Comparison of ENCODE assay signal across 9 cellular contexts in the genomic region with DNA sequence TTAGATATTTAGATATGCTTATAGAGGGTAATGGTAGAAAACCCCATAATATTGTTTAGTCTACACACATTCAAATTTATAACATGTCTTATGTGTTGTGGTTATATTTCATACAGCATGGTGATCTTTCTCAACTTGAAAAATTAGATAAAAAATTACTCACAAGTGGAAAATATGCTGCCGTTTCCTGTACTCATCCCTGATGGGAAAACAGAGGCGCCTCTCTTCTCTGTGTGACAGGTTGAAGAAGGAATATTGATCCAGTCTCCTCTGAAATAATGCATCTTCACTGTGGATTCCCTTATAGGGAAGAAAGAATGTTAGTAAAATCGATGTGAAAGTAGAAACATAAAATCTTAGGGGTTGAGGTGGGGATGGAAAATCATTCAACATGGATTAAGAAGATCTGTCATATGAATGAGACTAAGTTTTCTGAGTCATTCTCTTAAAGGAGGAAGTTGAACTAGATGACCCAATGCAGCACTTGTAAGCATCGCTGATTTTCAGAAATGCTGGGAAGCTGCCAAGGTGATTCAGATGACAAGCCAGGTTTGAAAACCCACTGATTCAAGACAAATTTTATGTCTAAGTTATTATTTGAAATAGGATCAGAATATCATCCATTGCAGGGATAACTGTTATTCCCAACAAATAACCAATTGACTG.
DNase-seq lines count a peak whose midpoint lies in the region; ATAC-seq and TF ChIP-seq lines count a peak whose summit lies in the region.
"Had no signal": no experiment of that assay in that cellular context is flagged by ENCODE, and none has a peak within 500 bp of the region (broad histone marks: within the 10 kb centered on the region; RNA-seq: fewer than 3 reads in every experiment).

No MANE protein-coding gene starts in this region.

- no peak overlapping the region for H3K18ac ChIP-seq in H9 (ENCODE audit: insufficient read length, low read depth, low read length)

- H3K9me3 Mint-ChIP-seq in GM23338 (peaks cover 10% of the 10 kb centered on the region; the same call in 2 of the 3 replicates), H9 (peaks cover 4 to 6% of the 10 kb centered on the region in 2 experiments; a peak in 4 of 5 replicates)

- H3K4me3 Mint-ChIP-seq in GM23338: no peak overlapping the region
- no peak overlapping the region for H3K4me3 Mint-ChIP-seq in H9
- H3K4me3 Mint-ChIP-seq: stimulated activated naive CD8-positive, alpha-beta T cell treated with anti-CD3 and anti-CD28 coated beads, Interleukin-15, Interleukin-2, amounts not matched to agents 100 ng/mL and 50 ng/mL, for 24 hours had no signal

- H3K27ac ChIP-seq in AG04450 (ENCODE audit: low read depth, low read length) (no peak overlapping the region), GM23338 (ENCODE audit: low read depth) (no peak overlapping the region), H9 (ENCODE audit: insufficient read length, low read depth, low read length) (no peak overlapping the region)

- H3K4me1 ChIP-seq in GM23338 (ENCODE audit: insufficient read depth): peaks cover 23% of the 10 kb centered on the region
- H3K4me1 ChIP-seq in H9 (ENCODE audit: insufficient read depth, low read length): no peaks in the 10 kb centered on the region

- H2BK120ac ChIP-seq in H9 (ENCODE audit: low read depth, low read length, poor library complexity, severe bottlenecking): no peak overlapping the region

- POLR2A ChIA-PET in AG04450 (lab: Yijun Ruan, JAX): no interaction called here

- H3K4ac ChIP-seq in H9 (ENCODE audit: low read depth, low read length): no peak overlapping the region

- no peak overlapping the region for H3K56ac ChIP-seq in H9 (ENCODE audit: insufficient read length, low read depth, low read length)

- H2BK12ac ChIP-seq in H9 (ENCODE audit: insufficient read length, low read depth, low read length): no peak overlapping the region

- H3K36me3 Mint-ChIP-seq in GM23338 (ENCODE audit: low read depth): peaks cover 16% of the 10 kb centered on the region
- peaks cover 0 to 11% (median 4%) of the 10 kb centered on the region in 3 experiments; a peak in 5 of 7 replicates for H3K36me3 Mint-ChIP-seq in H9 (ENCODE audit: insufficient read depth in 1 of 3, low read depth in 3 of 3)

- H3K4me1 Mint-ChIP-seq in GM23338 (peaks cover 34% of the 10 kb centered on the region), H9 (peaks cover 42 to 46% of the 10 kb centered on the region in 2 experiments)

- H3K23ac ChIP-seq in H9 (ENCODE audit: insufficient read length, low read depth, low read length): no peak overlapping the region

- H4K20me1 ChIP-seq in GM23338 (replicated peaks; ENCODE audit: insufficient read depth) (no peaks in the 10 kb centered on the region), H9 (ENCODE audit: control insufficient read depth, insufficient read depth, insufficient read length) (no peaks in the 10 kb centered on the region)

- ATAC-seq in GM23338: no peak
- ATAC-seq in Right ventricle myocardium inferior: no peak

- no peak for TF ChIP-seq CTCF in AG04450 (IDR thresholded peaks at IDR 0.05; ENCODE audit: low read depth, low read length)
- no peak for TF ChIP-seq CTCF in GM23338 (conservative IDR thresholded peaks at IDR 0.05; ENCODE audit: low read depth in 2 of 2)
- TF ChIP-seq CTCF in epithelial cell of esophagus (IDR thresholded peaks at IDR 0.05; ENCODE audit: insufficient read depth, low read depth, low read length, missing control alignments): no peak
- no peak for TF ChIP-seq CTCF in H9 (conservative IDR thresholded peaks at IDR 0.05)

- no CpG with 5 or more reads among the region's 4 CpGs for WGBS in H9 (ENCODE audit: extremely low coverage, insufficient read length, low lambda C conversion rate)

- H3K36me3 ChIP-seq in GM23338 (ENCODE audit: insufficient read depth): no peaks in the 10 kb centered on the region

- H3K27me3 ChIP-seq in AG04450 (ENCODE audit: control insufficient read depth, insufficient read depth, low read length): no peaks in the 10 kb centered on the region
- H3K27me3 ChIP-seq in GM23338 (ENCODE audit: insufficient read depth): no peaks in the 10 kb centered on the region
- no peaks in the 10 kb centered on the region for H3K27me3 ChIP-seq in H9 (ENCODE audit: insufficient read depth, low read length)

- H3K27ac Mint-ChIP-seq in GM23338 (0 out of 2 replicates have a peak overlapping the region, but pooled peaks have one; percentile 27), H9 (peak overlapping the region in 1 of 3 experiments; percentile 69; a peak in 1 of 7 replicates)
- H3K27ac Mint-ChIP-seq: stimulated activated naive CD8-positive, alpha-beta T cell treated with anti-CD3 and anti-CD28 coated beads, Interleukin-15, Interleukin-2, amounts not matched to agents 100 ng/mL and 50 ng/mL, for 24 hours had no signal

- H3F3A ChIP-seq in GM23338 (replicated peaks; ENCODE audit: low read depth): peaks cover 5% of the 10 kb centered on the region; the same call in 1 of the 2 replicates

- H3K9ac ChIP-seq in H9 (ENCODE audit: extremely low read depth, insufficient read length, low read length): no peak overlapping the region

- no peaks in the 10 kb centered on the region for H3K9me3 ChIP-seq in AG04450 (ENCODE audit: control insufficient read depth, insufficient read depth, low read length)
- H3K9me3 ChIP-seq in H9 (ENCODE audit: control insufficient read depth, low read depth, low read length): no peaks in the 10 kb centered on the region

- no peak overlapping the region for H3K4me3 ChIP-seq in AG04450 (ENCODE audit: low read depth, low read length)
- H3K4me3 ChIP-seq in GM23338: no peak overlapping the region
- no peak overlapping the region for H3K4me3 ChIP-seq in epithelial cell of esophagus (ENCODE audit: low read length)

- H4K5ac ChIP-seq in H9 (ENCODE audit: insufficient read length, low read depth, low read length): no peak overlapping the region

- H3K9me2 ChIP-seq in GM23338 (ENCODE audit: insufficient read depth): no peaks in the 10 kb centered on the region

- no peak overlapping the region for H2BK20ac ChIP-seq in H9 (ENCODE audit: low read depth, low read length, poor library complexity, severe bottlenecking)

- no peak overlapping the region for H4K8ac ChIP-seq in H9 (replicated peaks; ENCODE audit: insufficient read length, low read depth, low read length)

- H4K91ac ChIP-seq in H9 (ENCODE audit: insufficient read length, low read depth, low read length): no peak overlapping the region

- peak; percentile 48 for DNase-seq in AG04450 (ENCODE audit: low read depth, low spot score)
- DNase-seq in GM23338 (ENCODE audit: low spot score): no peak
- peak; percentile 61 for DNase-seq in NCI-H226
- DNase-seq in epithelial cell of esophagus (ENCODE audit: low read depth): peak; percentile 97
- no peak for DNase-seq in H9
- no peak for DNase-seq in DMS79 (lab: John Stamatoyannopoulos, UW)
- no peak for DNase-seq in COLO668 (lab: John Stamatoyannopoulos, UW; ENCODE audit: unreplicated experiment)
- DNase-seq in Right ventricle myocardium inferior (ENCODE audit: missing footprints): no peak

- H3T11ph ChIP-seq in H9 (ENCODE audit: low read length): no peak overlapping the region

- CTCF ChIA-PET in AG04450 (lab: Charles Lee): no interaction called here

- no peak overlapping the region for H3K14ac ChIP-seq in H9 (ENCODE audit: insufficient read depth, low read length)

- H3K79me2 ChIP-seq in GM23338 (replicated peaks; ENCODE audit: insufficient read depth): no peaks in the 10 kb centered on the region
- H3K79me2 ChIP-seq in H9 (ENCODE audit: insufficient read depth, low read length): no peaks in the 10 kb centered on the region

- no peaks in the 10 kb centered on the region for H3K23me2 ChIP-seq in H9 (ENCODE audit: insufficient read length, low read depth, low read length, poor library complexity, severe bottlenecking)

- no peak overlapping the region for H2AK5ac ChIP-seq in H9 (ENCODE audit: insufficient read length, low read length)

- H3K27me3 Mint-ChIP-seq in GM23338 (ENCODE audit: insufficient read depth, low read depth, poor library complexity): no peaks in the 10 kb centered on the region
- H3K27me3 Mint-ChIP-seq in H9 (ENCODE audit: low read depth): no peaks in the 10 kb centered on the region

- no peak overlapping the region for H2BK5ac ChIP-seq in H9 (ENCODE audit: insufficient read length, low read length)

- H3K4me2 ChIP-seq in GM23338 (peak overlapping the region; percentile 34), H9 (ENCODE audit: insufficient read depth, insufficient read length, low read length) (no peak overlapping the region)

- no peaks in the 10 kb centered on the region for H3K79me1 ChIP-seq in H9 (ENCODE audit: insufficient read depth, low read depth, low read length, poor library complexity, severe bottlenecking)

- intact Hi-C loops in Right ventricle myocardium inferior (cut with DNase I): no loop called here

- no peak overlapping the region for H2BK15ac ChIP-seq in H9 (ENCODE audit: low read depth, low read length)

- no peak overlapping the region for H2AFZ ChIP-seq in GM23338
- no peak overlapping the region for H2AFZ ChIP-seq in H9 (ENCODE audit: low read length)

TF ChIP-seq in GM23338, 12 proteins besides CTCF, POLR2A, EP300 and RAD21 (continues in another document):
- no peak for TF ChIP-seq EZH2phosphoT487 (IDR thresholded peaks at IDR 0.05; ENCODE audit: unreplicated experiment)
- TF ChIP-seq STAT1 (IDR thresholded peaks at IDR 0.05; ENCODE audit: unreplicated experiment): no peak
- TF ChIP-seq ZNF331 (CRISPR knock-in tag; IDR thresholded peaks at IDR 0.05; ENCODE audit: low read depth): no peak
- TF ChIP-seq, protein P1, sequence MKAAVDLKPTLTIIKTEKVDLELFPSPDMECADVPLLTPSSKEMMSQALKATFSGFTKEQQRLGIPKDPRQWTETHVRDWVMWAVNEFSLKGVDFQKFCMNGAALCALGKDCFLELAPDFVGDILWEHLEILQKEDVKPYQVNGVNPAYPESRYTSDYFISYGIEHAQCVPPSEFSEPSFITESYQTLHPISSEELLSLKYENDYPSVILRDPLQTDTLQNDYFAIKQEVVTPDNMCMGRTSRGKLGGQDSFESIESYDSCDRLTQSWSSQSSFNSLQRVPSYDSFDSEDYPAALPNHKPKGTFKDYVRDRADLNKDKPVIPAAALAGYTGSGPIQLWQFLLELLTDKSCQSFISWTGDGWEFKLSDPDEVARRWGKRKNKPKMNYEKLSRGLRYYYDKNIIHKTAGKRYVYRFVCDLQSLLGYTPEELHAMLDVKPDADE (IDR thresholded peaks at IDR 0.05): no peak
- TF ChIP-seq JUNB (IDR thresholded peaks at IDR 0.05; ENCODE audit: unreplicated experiment): no peak

Comparison
In these comparisons a context has a peak if more than half of its experiments do, and no peak if none do; other contexts are left out.
1. DNase-seq: peak in AG04450 (single experiment), NCI-H226 (single experiment) and epithelial cell of esophagus (single experiment); none in GM23338 (single experiment), H9 (single experiment), DMS79 (single experiment), COLO668 (single experiment) and Right ventricle myocardium inferior (single experiment).